ENCODE assay signal across 17 cellular contexts in the genomic region with DNA sequence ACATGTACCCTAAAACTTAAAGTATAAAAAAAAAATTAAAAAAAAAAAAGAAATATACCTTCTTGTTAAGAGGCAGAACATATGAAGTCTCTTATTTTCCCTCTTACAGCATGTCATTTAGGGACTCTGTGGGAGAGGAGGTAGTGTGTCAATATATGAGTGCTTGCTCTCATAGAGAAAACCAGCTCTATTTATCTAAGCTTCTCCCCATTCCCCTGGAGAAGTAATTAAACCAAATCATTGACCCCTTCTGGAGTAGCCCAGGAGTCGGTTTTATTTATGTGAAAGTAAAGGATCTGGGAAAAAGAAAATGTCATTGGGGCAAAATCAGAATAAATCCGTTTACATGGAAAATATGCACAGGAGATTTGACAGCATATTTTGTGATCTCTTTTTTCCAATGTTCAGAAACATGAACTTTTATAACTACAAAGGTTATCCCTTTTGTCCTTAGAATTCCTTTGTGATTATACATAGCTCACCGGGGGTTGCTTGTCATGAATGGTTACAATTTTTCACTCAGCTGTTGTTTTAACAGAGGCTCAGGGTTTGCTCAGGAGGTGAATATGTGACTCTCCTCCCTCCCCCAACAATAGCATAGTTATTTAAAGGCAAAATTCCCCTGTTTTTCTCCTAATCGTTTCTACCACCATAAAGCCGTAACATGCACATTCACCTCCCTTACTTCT.
DNase-seq lines count a peak whose midpoint lies in the region; ATAC-seq and TF ChIP-seq lines count a peak whose summit lies in the region.
"Had no signal": no experiment of that assay in that cellular context is flagged by ENCODE, and none has a peak within 500 bp of the region (broad histone marks: within the 10 kb centered on the region; RNA-seq: fewer than 3 reads in every experiment).

No MANE protein-coding gene starts in this region.

- no peaks in the 10 kb centered on the region for H3K27me3 Mint-ChIP-seq in T-helper 2 cell treated with Interferon-gamma antibody and Interleukin-4, amounts not matched to agents 5 μg/mL and 100 μg/mL, for 36 hours (ENCODE audit: low read depth)

- H3K4me3 Mint-ChIP-seq in T-helper 2 cell treated with Interferon-gamma antibody and Interleukin-4, amounts not matched to agents 5 μg/mL and 100 μg/mL, for 36 hours = no peak overlapping the region
- H3K4me3 Mint-ChIP-seq: activated CD8-positive, alpha-beta memory T cell treated with anti-CD3 and anti-CD28 coated beads, Interleukin-2, amount 10 ng/mL, durations not matched to agents 7 days and 5 days; CD4-positive, alpha-beta T cell had no signal

- no peak overlapping the region for H3K14ac ChIP-seq in mesenchymal stem cell (ENCODE audit: low read length in 2 of 2)

- no peak overlapping the region for H3K18ac ChIP-seq in mesenchymal stem cell (ENCODE audit: low read depth in 1 of 2, low read length in 2 of 2)

- no peak overlapping the region for H2BK15ac ChIP-seq in mesenchymal stem cell (ENCODE audit: low read depth, poor library complexity, severe bottlenecking)

- 50 to 58% methylated on average over 5 of the region's 5 CpGs for WGBS in body of pancreas, 2 donors
- WGBS in mesenchymal stem cell = 92% methylated on average over 2 of the region's 5 CpGs
- WGBS in lower leg skin, 2 donors = 69 to 71% methylated on average over 5 of the region's 5 CpGs

- H3K4ac ChIP-seq in mesenchymal stem cell (ENCODE audit: low read depth in 1 of 2, low read length in 2 of 2) = no peak overlapping the region

- H4K91ac ChIP-seq in mesenchymal stem cell (ENCODE audit: low read length) = no peak overlapping the region

- no peak for TF ChIP-seq POLR2A in body of pancreas (IDR thresholded peaks at IDR 0.05)
- no peak for TF ChIP-seq POLR2A in lower leg skin (IDR thresholded peaks at IDR 0.05)
- TF ChIP-seq POLR2A in GM18505 (IDR thresholded peaks at IDR 0.05; ENCODE audit: borderline replicate concordance, extremely low read depth, insufficient read depth, insufficient read length) = no peak

- H2BK120ac ChIP-seq in mesenchymal stem cell (ENCODE audit: low read depth, low read length) = no peak overlapping the region

- DNase-seq in ELR (ENCODE audit: low read depth) (peak; percentile 48), M059J (ENCODE audit: low read depth) (peak; percentile 70), body of pancreas (no peak), mesenchymal stem cell (no peak), lower leg skin (ENCODE audit: low spot score in 2 of 2) (no peak), H4 (ENCODE audit: low spot score) (no peak)
- no peak for DNase-seq in T-helper 2 cell treated with Interferon-gamma antibody and Interleukin-4, amounts not matched to agents 5 μg/mL and 100 μg/mL, for 36 hours (ENCODE audit: low spot score)
- DNase-seq: activated CD8-positive, alpha-beta memory T cell treated with anti-CD3 and anti-CD28 coated beads, Interleukin-2, amount 10 ng/mL, durations not matched to agents 7 days and 5 days; adrenal gland; CD4-positive, alpha-beta T cell; colonic mucosa; DND-41; gastrocnemius medialis; stimulated activated CD4-positive, alpha-beta T cell treated with anti-CD3 and anti-CD28 coated beads, Interleukin-4, amount 100 ng/mL, for 1 hour had no signal

- no peak overlapping the region for H3K9ac ChIP-seq in mesenchymal stem cell (ENCODE audit: low read length)
- H3K9ac ChIP-seq: parathyroid adenoma had no signal

- no peak overlapping the region for H2BK12ac ChIP-seq in mesenchymal stem cell (ENCODE audit: low read length in 2 of 2)

- H3K36me3 Mint-ChIP-seq in T-helper 2 cell treated with Interferon-gamma antibody and Interleukin-4, amounts not matched to agents 5 μg/mL and 100 μg/mL, for 36 hours (ENCODE audit: low read depth) = no peaks in the 10 kb centered on the region
- H3K36me3 Mint-ChIP-seq: activated CD8-positive, alpha-beta memory T cell treated with anti-CD3 and anti-CD28 coated beads, Interleukin-2, amount 10 ng/mL, durations not matched to agents 7 days and 5 days had no signal

- peak overlapping the region in 1 of 4 donors; percentile 14 for H3K27ac ChIP-seq in body of pancreas
- H3K27ac ChIP-seq in mesenchymal stem cell (ENCODE audit: low read length, poor library complexity, severe bottlenecking) = peak overlapping the region; percentile 66
- H3K27ac ChIP-seq: adrenal gland, colonic mucosa, gastrocnemius medialis, parathyroid adenoma had no signal

- H3K27me3 ChIP-seq in body of pancreas (no peaks in the 10 kb centered on the region), mesenchymal stem cell (ENCODE audit: control insufficient read depth in 1 of 2, insufficient read depth in 1 of 2, low read length in 2 of 2) (no peaks in the 10 kb centered on the region)
- H3K27me3 ChIP-seq: adrenal gland, colonic mucosa, gastrocnemius medialis had no signal

- no peak overlapping the region for H3K23ac ChIP-seq in mesenchymal stem cell (ENCODE audit: low read length in 2 of 2)

- H3K79me1 ChIP-seq in mesenchymal stem cell (replicated peaks; ENCODE audit: low read length, poor library complexity, severe bottlenecking) = no peaks in the 10 kb centered on the region

- no peaks in the 10 kb centered on the region for H3K9me3 Mint-ChIP-seq in T-helper 2 cell treated with Interferon-gamma antibody and Interleukin-4, amounts not matched to agents 5 μg/mL and 100 μg/mL, for 36 hours
- H3K9me3 Mint-ChIP-seq: activated T-helper 2 cell treated with anti-CD3 and anti-CD28 coated beads, Interferon-gamma antibody, Interleukin-2, Interleukin-4, amounts not matched to agents 10 μg/mL and 5 μg/mL and 100 μg/mL, durations not matched to agents 14 hours and 24 hours and 36 hours; CD4-positive, alpha-beta T cell had no signal

- intact Hi-C loops in body of pancreas (cut with DNase I) = no loop called here
- intact Hi-C loops in lower leg skin (cut with DNase I; ENCODE audit: low total_unique reads) = no loop called here

- H3K4me2 ChIP-seq in mesenchymal stem cell (ENCODE audit: low read length, poor library complexity, severe bottlenecking) = peak overlapping the region; percentile 28

- H2AK5ac ChIP-seq in mesenchymal stem cell (ENCODE audit: low read length, severe bottlenecking) = no peak overlapping the region

- H3K4me1 ChIP-seq in body of pancreas (no peaks in the 10 kb centered on the region), mesenchymal stem cell (ENCODE audit: control insufficient read depth, insufficient read depth, low read depth, low read length) (peaks cover 2% of the 10 kb centered on the region)
- H3K4me1 ChIP-seq: adrenal gland, colonic mucosa, gastrocnemius medialis, parathyroid adenoma had no signal

- no peaks in the 10 kb centered on the region for H3K4me1 Mint-ChIP-seq in T-helper 2 cell treated with Interferon-gamma antibody and Interleukin-4, amounts not matched to agents 5 μg/mL and 100 μg/mL, for 36 hours (ENCODE audit: low read depth)
- H3K4me1 Mint-ChIP-seq: activated CD8-positive, alpha-beta memory T cell treated with anti-CD3 and anti-CD28 coated beads, Interleukin-2, amount 10 ng/mL, durations not matched to agents 7 days and 5 days had no signal

- H2AFZ ChIP-seq in mesenchymal stem cell (ENCODE audit: low read depth, low read length) = no peak overlapping the region
- H2AFZ ChIP-seq: parathyroid adenoma had no signal

- H3K4me3 ChIP-seq in body of pancreas (no peak overlapping the region), mesenchymal stem cell (ENCODE audit: insufficient read depth in 1 of 2, low read depth in 1 of 2, low read length in 2 of 2) (no peak overlapping the region), lower leg skin (ENCODE audit: low read depth, poor library complexity, severe bottlenecking) (no peak overlapping the region)
- H3K4me3 ChIP-seq: adrenal gland, colonic mucosa, gastrocnemius medialis had no signal

- no peak overlapping the region for H4K8ac ChIP-seq in mesenchymal stem cell (ENCODE audit: low read length)

- no peak overlapping the region for H2BK5ac ChIP-seq in mesenchymal stem cell (ENCODE audit: low read depth, low read length, poor library complexity, severe bottlenecking)

- peak; percentile 55 for ATAC-seq in body of pancreas
- no peak for ATAC-seq in GM18505 (IDR thresholded peaks at IDR 0.05; ENCODE audit: unreplicated experiment)
- ATAC-seq: activated CD8-positive, alpha-beta memory T cell treated with anti-CD3 and anti-CD28 coated beads, Interleukin-2, amount 10 ng/mL, durations not matched to agents 7 days and 5 days; gastrocnemius medialis had no signal

- no peak overlapping the region for H3K27ac Mint-ChIP-seq in T-helper 2 cell treated with Interferon-gamma antibody and Interleukin-4, amounts not matched to agents 5 μg/mL and 100 μg/mL, for 36 hours
- H3K27ac Mint-ChIP-seq: activated CD8-positive, alpha-beta memory T cell treated with anti-CD3 and anti-CD28 coated beads, Interleukin-2, amount 10 ng/mL, durations not matched to agents 7 days and 5 days; activated T-helper 2 cell treated with anti-CD3 and anti-CD28 coated beads, Interferon-gamma antibody, Interleukin-2, Interleukin-4, amounts not matched to agents 10 μg/mL and 5 μg/mL and 100 μg/mL, durations not matched to agents 14 hours and 24 hours and 36 hours; CD4-positive, alpha-beta T cell had no signal

- TF ChIP-seq CTCF in body of pancreas (IDR thresholded peaks at IDR 0.05) = no peak
- TF ChIP-seq CTCF in lower leg skin (IDR thresholded peaks at IDR 0.05) = no peak

- H3K36me3 ChIP-seq in body of pancreas (replicated peaks in 1 of 2; ENCODE audit: insufficient read depth in 1 of 2, low read depth in 2 of 2) (no peaks in the 10 kb centered on the region), mesenchymal stem cell (ENCODE audit: control insufficient read depth in 1 of 2, insufficient read depth in 2 of 2, low read depth in 1 of 2, low read length in 2 of 2) (no peaks in the 10 kb centered on the region)
- H3K36me3 ChIP-seq: adrenal gland, colonic mucosa, gastrocnemius medialis had no signal

- H3K9me3 ChIP-seq in body of pancreas (no peaks in the 10 kb centered on the region), mesenchymal stem cell (ENCODE audit: control insufficient read depth, low read length) (no peaks in the 10 kb centered on the region)
- H3K9me3 ChIP-seq: adrenal gland, colonic mucosa, gastrocnemius medialis had no signal

Comparison
In these comparisons a context has a peak if more than half of its experiments do, and no peak if none do; other contexts are left out.
1. DNase-seq: peak in ELR (single experiment) and M059J (single experiment); none in body of pancreas (0 of 4), mesenchymal stem cell (single experiment), lower leg skin (0 of 2), T-helper 2 cell treated with Interferon-gamma antibody and Interleukin-4, amounts not matched to agents 5 μg/mL and 100 μg/mL, for 36 hours (single experiment) and H4 (single experiment).